ENCODE assay signal across 23 cellular contexts in the genomic region with DNA sequence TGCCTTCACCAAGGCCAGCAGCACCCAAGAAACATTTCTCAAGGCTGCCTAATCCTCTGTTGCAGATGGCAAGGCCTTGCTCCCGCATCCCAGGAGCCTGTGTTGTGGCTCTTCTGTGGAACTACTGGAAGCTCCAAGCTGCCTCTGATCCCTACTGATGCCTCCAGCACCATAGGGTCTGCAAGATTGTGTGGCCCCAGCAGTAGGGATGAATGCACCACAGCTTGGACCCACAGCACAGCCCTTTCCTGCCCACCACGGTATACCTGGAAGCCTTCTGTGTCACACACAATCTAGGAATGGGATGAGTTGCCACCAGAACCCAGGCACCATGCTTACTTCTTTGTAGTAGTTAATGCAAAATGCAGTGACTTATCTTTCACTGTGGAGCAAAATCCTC.
"Had no signal": no experiment of that assay in that cellular context is flagged by ENCODE, and none has a peak within 500 bp of the region (broad histone marks: within the 10 kb centered on the region; RNA-seq: fewer than 3 reads in every experiment).

No MANE protein-coding gene starts in this region.

- H3K4me1 ChIP-seq: gastrocnemius medialis, heart right ventricle, left lung, lower lobe of right lung had no signal

- H3K4me3 ChIP-seq: esophagus squamous epithelium, gastrocnemius medialis, heart right ventricle, left lung, lower lobe of right lung had no signal

- DNase-seq: cortex of kidney; effector CD8-positive, alpha-beta T cell; effector memory CD8-positive, alpha-beta T cell; endodermal cell; erythroblast; esophagus squamous epithelium; foreskin fibroblast; foreskin melanocyte; gastrocnemius medialis; glutamatergic neuron; heart right ventricle; hippocampal formation; left cardiac atrium; left lung; left ventricle myocardium superior; lower lobe of right lung; mammary epithelial cell; mesendoderm; midbrain had no signal

- H3K36me3 ChIP-seq: esophagus squamous epithelium, gastrocnemius medialis, heart right ventricle, left lung, lower lobe of right lung had no signal

- H3K27me3 ChIP-seq: esophagus squamous epithelium, gastrocnemius medialis had no signal

- ATAC-seq: effector memory CD8-positive, alpha-beta T cell; esophagus mucosa; gastrocnemius medialis; heart right ventricle; left cardiac atrium; left lung; left ventricle myocardium superior; lower lobe of right lung had no signal

- H3K36me3 Mint-ChIP-seq: memory B cell had no signal

- H3K4me1 Mint-ChIP-seq: endodermal cell, memory B cell had no signal

- H3K27ac ChIP-seq: epithelial cell of prostate, esophagus squamous epithelium, gastrocnemius medialis, heart right ventricle, left lung, lower lobe of right lung had no signal

- H3K9me3 ChIP-seq: esophagus squamous epithelium, gastrocnemius medialis, heart right ventricle, lower lobe of right lung had no signal

- H3K27ac Mint-ChIP-seq: dendritic cell treated with granulocyte-macrophage colony-stimulating factor and Interleukin-4, amounts not matched to agents 40 ng/mL and 50 ng/mL, for 4 days; effector memory CD8-positive, alpha-beta T cell; endodermal cell; memory B cell had no signal

- H3K27me3 Mint-ChIP-seq: dendritic cell treated with granulocyte-macrophage colony-stimulating factor and Interleukin-4, amounts not matched to agents 40 ng/mL and 50 ng/mL, for 4 days had no signal

- H3K4me3 Mint-ChIP-seq: dendritic cell treated with granulocyte-macrophage colony-stimulating factor and Interleukin-4, amounts not matched to agents 40 ng/mL and 50 ng/mL, for 4 days; effector memory CD8-positive, alpha-beta T cell; endodermal cell; memory B cell had no signal

- H3K9me3 Mint-ChIP-seq: memory B cell had no signal
